In genomic region chr3:139087621-139088020, GRCh38 we compare ENCODE assay signal across 39 cellular contexts. TPM values are rescaled to one million over a fixed set of nuclear protein-coding genes. Genes with fewer than 3 reads are reported as not detected.
"Had no signal": no experiment of that assay in that cellular context is flagged by ENCODE, and none has a peak within 500 bp of the region (broad histone marks: within the 10 kb centered on the region; RNA-seq: fewer than 3 reads in every experiment).

No MANE protein-coding gene starts in this region.

- H3K27me3 ChIP-seq: MG63 had no signal

- H3K9ac ChIP-seq: KMS-11 had no signal

- DNase-seq: Karpas-422, Kasumi-1, KG1, MG63, MM.1S, MV-4-11, NCI-H1048, NCI-H1092, NCI-H1092 treated with DMSO at 0.1 percent for 48 hours, NCI-H1105, NCI-H1105 treated with DMSO at 0.1 percent for 48 hours, NCI-H1417, NCI-H1417 treated with DMSO at 0.1 percent for 48 hours, NCI-H1436, NCI-H1436 treated with DMSO at 0.1 percent for 48 hours, NCI-H146, NCI-H1694, NCI-H1694 treated with DMSO at 0.1 percent for 48 hours, NCI-H187, NCI-H187 treated with DMSO at 0.1 percent for 48 hours, NCI-H1930, NCI-H2029, NCI-H2029 treated with DMSO at 0.1 percent for 48 hours, NCI-H2081, NCI-H2081 treated with DMSO at 0.1 percent for 48 hours, NCI-H2107, NCI-H2171, NCI-H2171 treated with DMSO at 0.1 percent for 48 hours, NCI-H2227 treated with DMSO at 0.1 percent for 48 hours, NCI-H226, NCI-H345, NCI-H446, NCI-H446 treated with DMSO at 0.1 percent for 48 hours, NCI-H510A had no signal

- H3K9me3 ChIP-seq: MG63 had no signal

- H3K4me3 ChIP-seq: MG63 had no signal

- H3K4me2 ChIP-seq: KMS-11 had no signal

- H3K36me3 ChIP-seq: MG63 had no signal

- H3K27ac ChIP-seq: KMS-11 had no signal

RNA-seq across cellular contexts. Expression of gene PRR23C, which starts 42.9 kb away (rescaled TPM):
- total RNA-seq: LHCN-M2, M059J, MCF 10A, NCI-H460 had no signal
